Comparison of ENCODE assay signal across 10 cellular contexts in genomic region chr17:38894276-38894675, GRCh38. TPM values are rescaled to one million over a fixed set of nuclear protein-coding genes. Genes with fewer than 3 reads are reported as not detected.
DNase-seq lines count a peak whose midpoint lies in the region; ATAC-seq and TF ChIP-seq lines count a peak whose summit lies in the region.
"Had no signal": no experiment of that assay in that cellular context is flagged by ENCODE, and none has a peak within 500 bp of the region (broad histone marks: within the 10 kb centered on the region; RNA-seq: fewer than 3 reads in every experiment).

No MANE protein-coding gene starts in this region.

- intact Hi-C loops in activated CD4-positive, alpha-beta T cell treated with anti-CD3 and anti-CD28 coated beads for 36 hours (cut with DNase I, micrococcal nuclease): no loop called here
- intact Hi-C loops in activated T-helper 1 cell treated with anti-CD3 and anti-CD28 coated beads, Interleukin-12 subunit alpha, Interleukin-12 subunit beta, Interleukin-2, Interleukin-4 antibody, amounts not matched to agents 30 ng/mL and 10 ng/mL and 1 ng/mL, durations not matched to agents 14 hours and 24 hours and 36 hours (cut with micrococcal nuclease): no loop called here
- intact Hi-C loops in right lobe of liver (cut with DNase I): no loop called here

- 29% methylated on average over 7 of the region's 7 CpGs for WGBS in right lobe of liver (ENCODE audit: insufficient coverage, low coverage, low lambda C conversion rate, missing lambda C conversion rate)

- peak overlapping the region; percentile 59 for H3K27ac Mint-ChIP-seq in activated CD4-positive, alpha-beta T cell treated with anti-CD3 and anti-CD28 coated beads for 36 hours
- peak overlapping the region; percentile 70 for H3K27ac Mint-ChIP-seq in activated T-helper 1 cell treated with anti-CD3 and anti-CD28 coated beads, Interleukin-12 subunit alpha, Interleukin-12 subunit beta, Interleukin-2, Interleukin-4 antibody, amounts not matched to agents 30 ng/mL and 10 ng/mL and 1 ng/mL, durations not matched to agents 14 hours and 24 hours and 36 hours

- no peaks in the 10 kb centered on the region for H3K9me3 Mint-ChIP-seq in activated CD4-positive, alpha-beta T cell treated with anti-CD3 and anti-CD28 coated beads for 36 hours (ENCODE audit: low read depth)
- H3K9me3 Mint-ChIP-seq in activated T-helper 1 cell treated with anti-CD3 and anti-CD28 coated beads, Interleukin-12 subunit alpha, Interleukin-12 subunit beta, Interleukin-2, Interleukin-4 antibody, amounts not matched to agents 30 ng/mL and 10 ng/mL and 1 ng/mL, durations not matched to agents 14 hours and 24 hours and 36 hours: no peaks in the 10 kb centered on the region

- H3K4me3 ChIP-seq in right lobe of liver: no peak overlapping the region

- H3K4me3 Mint-ChIP-seq in activated CD4-positive, alpha-beta T cell treated with anti-CD3 and anti-CD28 coated beads for 36 hours: no peak overlapping the region
- no peak overlapping the region for H3K4me3 Mint-ChIP-seq in activated T-helper 1 cell treated with anti-CD3 and anti-CD28 coated beads, Interleukin-12 subunit alpha, Interleukin-12 subunit beta, Interleukin-2, Interleukin-4 antibody, amounts not matched to agents 30 ng/mL and 10 ng/mL and 1 ng/mL, durations not matched to agents 14 hours and 24 hours and 36 hours

- peaks cover 56% of the 10 kb centered on the region for H3K36me3 Mint-ChIP-seq in activated CD4-positive, alpha-beta T cell treated with anti-CD3 and anti-CD28 coated beads for 36 hours (ENCODE audit: low read depth)
- peaks cover 43% of the 10 kb centered on the region for H3K36me3 Mint-ChIP-seq in activated T-helper 1 cell treated with anti-CD3 and anti-CD28 coated beads, Interleukin-12 subunit alpha, Interleukin-12 subunit beta, Interleukin-2, Interleukin-4 antibody, amounts not matched to agents 30 ng/mL and 10 ng/mL and 1 ng/mL, durations not matched to agents 14 hours and 24 hours and 36 hours (ENCODE audit: low read depth)

- POLR2A ChIA-PET in activated CD4-positive, alpha-beta T cell treated with anti-CD3 and anti-CD28 coated beads for 36 hours (lab: Charles Lee): interaction anchor here (0.6 kb wide), 1 partner anchor 10 kb away, joined by 5 read pairs; no protein-coding TSS in a partner anchor

- DNase-seq in activated CD4-positive, alpha-beta T cell treated with anti-CD3 and anti-CD28 coated beads for 36 hours: no peak
- DNase-seq in activated CD4-positive, alpha-beta T cell treated with anti-CD3 and anti-CD28 coated beads, Interleukin-2, amount 50 U/mL, for 1 hour: no peak
- no peak for DNase-seq in activated T-helper 1 cell treated with anti-CD3 and anti-CD28 coated beads, Interleukin-12 subunit alpha, Interleukin-12 subunit beta, Interleukin-2, Interleukin-4 antibody, amounts not matched to agents 30 ng/mL and 10 ng/mL and 1 ng/mL, durations not matched to agents 14 hours and 24 hours and 36 hours (ENCODE audit: low spot score)
- DNase-seq in right lobe of liver (no peak), substantia nigra (lab: John Stamatoyannopoulos, UW) (no peak), SKM-1 treated with dmso at 0.1 percent for 144 hours (lab: John Stamatoyannopoulos, UW; ENCODE audit: unreplicated experiment) (no peak), activated gamma-delta T cell (lab: John Stamatoyannopoulos, UW) (no peak), SK-N-DZ (ENCODE audit: low spot score) (no peak)
- DNase-seq: NCI-H2227 treated with DMSO at 0.1 percent for 48 hours had no signal

- H3K36me3 ChIP-seq in right lobe of liver: peaks cover 3 to 25% (median 7%) of the 10 kb centered on the region in 4 donors

- H3K9me3 ChIP-seq in right lobe of liver: no peaks in the 10 kb centered on the region

- H3K27me3 Mint-ChIP-seq in activated CD4-positive, alpha-beta T cell treated with anti-CD3 and anti-CD28 coated beads for 36 hours: no peaks in the 10 kb centered on the region
- no peaks in the 10 kb centered on the region for H3K27me3 Mint-ChIP-seq in activated T-helper 1 cell treated with anti-CD3 and anti-CD28 coated beads, Interleukin-12 subunit alpha, Interleukin-12 subunit beta, Interleukin-2, Interleukin-4 antibody, amounts not matched to agents 30 ng/mL and 10 ng/mL and 1 ng/mL, durations not matched to agents 14 hours and 24 hours and 36 hours (ENCODE audit: insufficient read depth)

- CTCF ChIA-PET in activated CD4-positive, alpha-beta T cell treated with anti-CD3 and anti-CD28 coated beads for 36 hours (lab: Charles Lee): interaction anchor here (0.7 to 1.4 kb wide), 5 partner anchors 10 to 1175 kb away, joined by 3 to 8 read pairs (median 3); partner anchors contain the start of genes LASP1NB and RPL23

- H3K27ac ChIP-seq in right lobe of liver: peak overlapping the region in 2 of 3 donors; percentile 9 to 31
- H3K27ac ChIP-seq in substantia nigra (ENCODE audit: low read depth, low read length, poor library complexity, severe bottlenecking): peak overlapping the region; percentile 55

- no peak for TF ChIP-seq POLR2A in right lobe of liver (IDR thresholded peaks at IDR 0.05)

- peaks cover 0 to 56% (median 32%) of the 10 kb centered on the region in 4 donors for H3K4me1 ChIP-seq in right lobe of liver

- peaks cover 84% of the 10 kb centered on the region for H3K4me1 Mint-ChIP-seq in activated CD4-positive, alpha-beta T cell treated with anti-CD3 and anti-CD28 coated beads for 36 hours
- peaks cover 72% of the 10 kb centered on the region for H3K4me1 Mint-ChIP-seq in activated T-helper 1 cell treated with anti-CD3 and anti-CD28 coated beads, Interleukin-12 subunit alpha, Interleukin-12 subunit beta, Interleukin-2, Interleukin-4 antibody, amounts not matched to agents 30 ng/mL and 10 ng/mL and 1 ng/mL, durations not matched to agents 14 hours and 24 hours and 36 hours (ENCODE audit: low read depth)

- H3K27me3 ChIP-seq in right lobe of liver: no peaks in the 10 kb centered on the region

- no peak for ATAC-seq in activated CD4-positive, alpha-beta T cell treated with anti-CD3 and anti-CD28 coated beads for 36 hours
- peak in 1 of 4 donors; percentile 2 for ATAC-seq in right lobe of liver
- ATAC-seq: esophagus mucosa had no signal

- TF ChIP-seq CTCF in right lobe of liver (IDR thresholded peaks at IDR 0.05): no peak

RNA-seq across cellular contexts. Expression of gene LASP1, which starts 24.4 kb away (rescaled TPM):
- 100 to 1,000 TPM; 119 to 144 TPM for total RNA-seq in activated CD4-positive, alpha-beta T cell treated with anti-CD3 and anti-CD28 coated beads for 36 hours
- total RNA-seq in activated T-helper 1 cell treated with anti-CD3 and anti-CD28 coated beads, Interleukin-12 subunit alpha, Interleukin-12 subunit beta, Interleukin-2, Interleukin-4 antibody, amounts not matched to agents 30 ng/mL and 10 ng/mL and 1 ng/mL, durations not matched to agents 14 hours and 24 hours and 36 hours: 133 and 135 TPM in 2 replicates
- total RNA-seq in right lobe of liver: 100 to 1,000 TPM in 2 of 6 experiments, 10 to 100 TPM in 4; 52.2 to 124 (median 84.8) TPM
- 33.0 and 37.4 TPM in 2 replicates for polyA plus RNA-seq in SK-N-DZ (2014; cell fraction: cytosol; rRNA removed)
- 15.7 and 18.3 TPM in 2 replicates for polyA plus RNA-seq in SK-N-DZ (2014; cell fraction: nucleus; rRNA removed)

RNA-seq across cellular contexts. Expression of gene RPL23, which starts 40.8 kb away (rescaled TPM):
- total RNA-seq in activated CD4-positive, alpha-beta T cell treated with anti-CD3 and anti-CD28 coated beads for 36 hours: 1,000 to 10,000 TPM; 1,886 to 1,896 TPM
- 1,847 and 1,871 TPM in 2 replicates for total RNA-seq in activated T-helper 1 cell treated with anti-CD3 and anti-CD28 coated beads, Interleukin-12 subunit alpha, Interleukin-12 subunit beta, Interleukin-2, Interleukin-4 antibody, amounts not matched to agents 30 ng/mL and 10 ng/mL and 1 ng/mL, durations not matched to agents 14 hours and 24 hours and 36 hours
- total RNA-seq in right lobe of liver: 100 to 1,000 TPM; 389 to 609 (median 436) TPM
- 2,846 and 2,901 TPM in 2 replicates for polyA plus RNA-seq in SK-N-DZ (2014; cell fraction: cytosol; rRNA removed)
- 2,361 and 2,387 TPM in 2 replicates for polyA plus RNA-seq in SK-N-DZ (2014; cell fraction: nucleus; rRNA removed)
